ENCODE assay signal across 9 cellular contexts in the genomic region with DNA sequence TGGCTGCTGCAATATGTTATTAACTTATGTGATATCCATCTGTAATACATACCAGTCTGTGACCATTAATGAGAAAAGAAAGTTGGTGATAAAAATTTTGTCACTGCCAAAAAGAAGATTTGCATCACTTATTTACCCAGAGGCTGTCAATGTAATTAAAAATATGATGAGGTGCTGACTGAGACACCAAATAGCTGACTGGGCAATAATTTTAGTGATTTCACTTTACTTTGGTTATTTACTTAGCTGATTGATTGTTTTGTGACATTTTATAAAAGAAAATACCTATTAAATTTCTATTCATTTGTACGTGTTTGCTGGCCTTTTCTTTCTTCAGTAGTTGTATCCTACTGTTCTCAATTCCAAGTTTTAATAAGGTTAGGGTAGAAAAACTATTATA.
"Had no signal": no experiment of that assay in that cellular context is flagged by ENCODE, and none has a peak within 500 bp of the region (broad histone marks: within the 10 kb centered on the region; RNA-seq: fewer than 3 reads in every experiment).

No MANE protein-coding gene starts in this region.

- DNase-seq: GM23248, GOT3, H9, HCEC 1CT, Kasumi-1, KG1 had no signal

- H3K27ac Mint-ChIP-seq: H9, IgD-negative memory B cell had no signal

- H3K4me1 Mint-ChIP-seq: H9 had no signal

- H2AFZ ChIP-seq: GM23248 had no signal

- H3K36me3 Mint-ChIP-seq: IgD-negative memory B cell had no signal

- H3K9ac ChIP-seq: GM23248 had no signal

- H3K27ac ChIP-seq: GM23248, HL-60 had no signal

- H3K9me3 Mint-ChIP-seq: H9 had no signal

- H3K27me3 Mint-ChIP-seq: IgD-negative memory B cell had no signal

- FAIRE-seq: H54 had no signal

- H3K4me3 Mint-ChIP-seq: H9, IgD-negative memory B cell had no signal

- H3K4me3 ChIP-seq: GM23248 had no signal
